In the genomic region with DNA sequence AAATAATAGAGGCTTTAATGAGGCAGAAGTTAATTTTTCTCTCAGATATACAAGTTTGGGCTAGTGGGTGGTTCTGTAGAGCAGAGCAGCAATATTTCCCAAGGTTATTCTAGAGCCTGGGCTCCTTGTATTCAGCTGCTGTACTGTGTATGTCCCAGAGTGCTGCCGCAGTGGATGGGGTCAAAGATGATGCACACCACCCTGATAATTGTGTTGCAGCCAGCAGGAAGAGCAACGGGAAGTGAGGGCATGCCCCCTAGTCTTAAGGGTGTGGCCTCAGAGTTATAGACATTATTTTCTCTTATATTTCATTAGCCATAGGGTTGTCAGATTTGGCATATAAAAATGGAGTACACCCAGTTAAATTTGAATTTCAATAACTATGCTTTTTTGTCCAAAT, we compare ENCODE assay signal across 8 cellular contexts. TPM values are rescaled to one million over a fixed set of nuclear protein-coding genes. Genes with fewer than 3 reads are reported as not detected.
"Had no signal": no experiment of that assay in that cellular context is flagged by ENCODE, and none has a peak within 500 bp of the region (broad histone marks: within the 10 kb centered on the region; RNA-seq: fewer than 3 reads in every experiment).

No MANE protein-coding gene starts in this region.

- ATAC-seq: GM23338 had no signal

- DNase-seq: H9, HCEC 1CT had no signal

- H3K4me3 ChIP-seq: GM23338 had no signal

- H2AFZ ChIP-seq: GM23338 had no signal

- H3K4me2 ChIP-seq: GM23338 had no signal

- FAIRE-seq: H1, H54, HTR-8/SVneo had no signal

RNA-seq across cellular contexts. Expression of a gene that starts 23.9 kb away (rescaled TPM):
- total RNA-seq: GM23338, HT-29 had no signal
- polyA plus RNA-seq: GM23338, IgD-negative memory B cell had no signal
